1 cellular context compared by ENCODE assay signal in the genomic region with DNA sequence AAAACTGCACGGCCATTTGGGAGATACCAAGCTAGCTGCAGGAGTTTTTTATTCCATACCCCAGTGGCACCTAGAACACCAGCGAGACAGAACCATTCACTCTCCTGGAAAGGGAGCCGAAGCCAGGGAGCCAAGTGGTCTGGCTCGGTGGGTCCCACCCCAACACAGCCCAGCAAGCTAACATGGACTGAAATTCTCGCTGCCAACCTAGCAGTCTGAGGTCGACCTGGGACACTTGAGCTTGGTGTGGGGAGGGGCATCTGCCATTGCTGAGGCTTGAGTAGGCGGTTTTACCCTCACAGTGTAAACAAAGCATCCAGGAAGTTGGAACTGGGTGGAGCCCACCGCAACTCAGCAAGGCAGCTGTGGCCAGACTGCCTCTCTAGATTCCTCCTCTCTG.
TF ChIP-seq lines count a peak whose summit lies in the region.

No MANE protein-coding gene starts in this region.

TF ChIP-seq in HepG2, 621 proteins besides CTCF, POLR2A, EP300 and RAD21 (continued from another document and continues in another):
- TF ChIP-seq, protein P1, sequence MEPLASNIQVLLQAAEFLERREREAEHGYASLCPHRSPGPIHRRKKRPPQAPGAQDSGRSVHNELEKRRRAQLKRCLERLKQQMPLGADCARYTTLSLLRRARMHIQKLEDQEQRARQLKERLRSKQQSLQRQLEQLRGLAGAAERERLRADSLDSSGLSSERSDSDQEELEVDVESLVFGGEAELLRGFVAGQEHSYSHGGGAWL (CRISPR knock-in tag; IDR thresholded peaks at IDR 0.05): no peak
- TF ChIP-seq ELF1 (CRISPR knock-in tag; IDR thresholded peaks at IDR 0.05): peak; percentile 66
- TF ChIP-seq KDM5B (CRISPR knock-in tag; IDR thresholded peaks at IDR 0.05; ENCODE audit: borderline replicate concordance): peak; percentile 38; the same call in 1 of the 2 replicates
- TF ChIP-seq MTA3 (CRISPR knock-in tag; IDR thresholded peaks at IDR 0.05): no peak
- TF ChIP-seq NFATC3 (CRISPR knock-in tag; IDR thresholded peaks at IDR 0.05): no peak
- no peak for TF ChIP-seq NFE2L1 (CRISPR knock-in tag; IDR thresholded peaks at IDR 0.05; ENCODE audit: borderline replicate concordance)
- no peak for TF ChIP-seq ARNTL (CRISPR knock-in tag; IDR thresholded peaks at IDR 0.05)
- no peak for TF ChIP-seq GFI1 (CRISPR knock-in tag; IDR thresholded peaks at IDR 0.05; ENCODE audit: borderline replicate concordance)
- no peak for TF ChIP-seq HNRNPH1 (optimal IDR thresholded peaks at IDR 0.05; ENCODE audit: low read depth, low read length)
- no peak for TF ChIP-seq ZSCAN12 (CRISPR knock-in tag; IDR thresholded peaks at IDR 0.05)
- TF ChIP-seq ZBTB3 (CRISPR knock-in tag; IDR thresholded peaks at IDR 0.05; ENCODE audit: borderline replicate concordance, low read depth): no peak
- no peak for TF ChIP-seq CHD4 (IDR thresholded peaks at IDR 0.05; ENCODE audit: borderline replicate concordance, low read length)
- no peak for TF ChIP-seq PCBP2 (optimal IDR thresholded peaks at IDR 0.05; ENCODE audit: low read depth, low read length, poor library complexity, severe bottlenecking)
- TF ChIP-seq ZFX (CRISPR knock-in tag; IDR thresholded peaks at IDR 0.05; ENCODE audit: low read depth): no peak
- TF ChIP-seq, protein P2, sequence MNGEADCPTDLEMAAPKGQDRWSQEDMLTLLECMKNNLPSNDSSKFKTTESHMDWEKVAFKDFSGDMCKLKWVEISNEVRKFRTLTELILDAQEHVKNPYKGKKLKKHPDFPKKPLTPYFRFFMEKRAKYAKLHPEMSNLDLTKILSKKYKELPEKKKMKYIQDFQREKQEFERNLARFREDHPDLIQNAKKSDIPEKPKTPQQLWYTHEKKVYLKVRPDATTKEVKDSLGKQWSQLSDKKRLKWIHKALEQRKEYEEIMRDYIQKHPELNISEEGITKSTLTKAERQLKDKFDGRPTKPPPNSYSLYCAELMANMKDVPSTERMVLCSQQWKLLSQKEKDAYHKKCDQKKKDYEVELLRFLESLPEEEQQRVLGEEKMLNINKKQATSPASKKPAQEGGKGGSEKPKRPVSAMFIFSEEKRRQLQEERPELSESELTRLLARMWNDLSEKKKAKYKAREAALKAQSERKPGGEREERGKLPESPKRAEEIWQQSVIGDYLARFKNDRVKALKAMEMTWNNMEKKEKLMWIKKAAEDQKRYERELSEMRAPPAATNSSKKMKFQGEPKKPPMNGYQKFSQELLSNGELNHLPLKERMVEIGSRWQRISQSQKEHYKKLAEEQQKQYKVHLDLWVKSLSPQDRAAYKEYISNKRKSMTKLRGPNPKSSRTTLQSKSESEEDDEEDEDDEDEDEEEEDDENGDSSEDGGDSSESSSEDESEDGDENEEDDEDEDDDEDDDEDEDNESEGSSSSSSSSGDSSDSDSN (CRISPR knock-in tag; IDR thresholded peaks at IDR 0.05): no peak
- TF ChIP-seq PAX8 (CRISPR knock-in tag; IDR thresholded peaks at IDR 0.05; ENCODE audit: borderline replicate concordance): no peak
- TF ChIP-seq REPIN1 (CRISPR knock-in tag; IDR thresholded peaks at IDR 0.05; ENCODE audit: borderline replicate concordance, low read depth): no peak
- TF ChIP-seq, protein P3, sequence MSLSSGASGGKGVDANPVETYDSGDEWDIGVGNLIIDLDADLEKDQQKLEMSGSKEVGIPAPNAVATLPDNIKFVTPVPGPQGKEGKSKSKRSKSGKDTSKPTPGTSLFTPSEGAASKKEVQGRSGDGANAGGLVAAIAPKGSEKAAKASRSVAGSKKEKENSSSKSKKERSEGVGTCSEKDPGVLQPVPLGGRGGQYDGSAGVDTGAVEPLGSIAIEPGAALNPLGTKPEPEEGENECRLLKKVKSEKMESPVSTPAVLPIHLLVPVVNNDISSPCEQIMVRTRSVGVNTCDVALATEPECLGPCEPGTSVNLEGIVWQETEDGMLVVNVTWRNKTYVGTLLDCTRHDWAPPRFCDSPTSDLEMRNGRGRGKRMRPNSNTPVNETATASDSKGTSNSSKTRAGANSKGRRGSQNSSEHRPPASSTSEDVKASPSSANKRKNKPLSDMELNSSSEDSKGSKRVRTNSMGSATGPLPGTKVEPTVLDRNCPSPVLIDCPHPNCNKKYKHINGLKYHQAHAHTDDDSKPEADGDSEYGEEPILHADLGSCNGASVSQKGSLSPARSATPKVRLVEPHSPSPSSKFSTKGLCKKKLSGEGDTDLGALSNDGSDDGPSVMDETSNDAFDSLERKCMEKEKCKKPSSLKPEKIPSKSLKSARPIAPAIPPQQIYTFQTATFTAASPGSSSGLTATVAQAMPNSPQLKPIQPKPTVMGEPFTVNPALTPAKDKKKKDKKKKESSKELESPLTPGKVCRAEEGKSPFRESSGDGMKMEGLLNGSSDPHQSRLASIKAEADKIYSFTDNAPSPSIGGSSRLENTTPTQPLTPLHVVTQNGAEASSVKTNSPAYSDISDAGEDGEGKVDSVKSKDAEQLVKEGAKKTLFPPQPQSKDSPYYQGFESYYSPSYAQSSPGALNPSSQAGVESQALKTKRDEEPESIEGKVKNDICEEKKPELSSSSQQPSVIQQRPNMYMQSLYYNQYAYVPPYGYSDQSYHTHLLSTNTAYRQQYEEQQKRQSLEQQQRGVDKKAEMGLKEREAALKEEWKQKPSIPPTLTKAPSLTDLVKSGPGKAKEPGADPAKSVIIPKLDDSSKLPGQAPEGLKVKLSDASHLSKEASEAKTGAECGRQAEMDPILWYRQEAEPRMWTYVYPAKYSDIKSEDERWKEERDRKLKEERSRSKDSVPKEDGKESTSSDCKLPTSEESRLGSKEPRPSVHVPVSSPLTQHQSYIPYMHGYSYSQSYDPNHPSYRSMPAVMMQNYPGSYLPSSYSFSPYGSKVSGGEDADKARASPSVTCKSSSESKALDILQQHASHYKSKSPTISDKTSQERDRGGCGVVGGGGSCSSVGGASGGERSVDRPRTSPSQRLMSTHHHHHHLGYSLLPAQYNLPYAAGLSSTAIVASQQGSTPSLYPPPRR (CRISPR knock-in tag; IDR thresholded peaks at IDR 0.05; ENCODE audit: borderline replicate concordance): no peak
- TF ChIP-seq, protein P4, sequence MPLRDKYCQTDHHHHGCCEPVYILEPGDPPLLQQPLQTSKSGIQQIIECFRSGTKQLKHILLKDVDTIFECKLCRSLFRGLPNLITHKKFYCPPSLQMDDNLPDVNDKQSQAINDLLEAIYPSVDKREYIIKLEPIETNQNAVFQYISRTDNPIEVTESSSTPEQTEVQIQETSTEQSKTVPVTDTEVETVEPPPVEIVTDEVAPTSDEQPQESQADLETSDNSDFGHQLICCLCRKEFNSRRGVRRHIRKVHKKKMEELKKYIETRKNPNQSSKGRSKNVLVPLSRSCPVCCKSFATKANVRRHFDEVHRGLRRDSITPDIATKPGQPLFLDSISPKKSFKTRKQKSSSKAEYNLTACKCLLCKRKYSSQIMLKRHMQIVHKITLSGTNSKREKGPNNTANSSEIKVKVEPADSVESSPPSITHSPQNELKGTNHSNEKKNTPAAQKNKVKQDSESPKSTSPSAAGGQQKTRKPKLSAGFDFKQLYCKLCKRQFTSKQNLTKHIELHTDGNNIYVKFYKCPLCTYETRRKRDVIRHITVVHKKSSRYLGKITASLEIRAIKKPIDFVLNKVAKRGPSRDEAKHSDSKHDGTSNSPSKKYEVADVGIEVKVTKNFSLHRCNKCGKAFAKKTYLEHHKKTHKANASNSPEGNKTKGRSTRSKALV (CRISPR knock-in tag; IDR thresholded peaks at IDR 0.05): no peak
- TF ChIP-seq ZNF205 (CRISPR knock-in tag; IDR thresholded peaks at IDR 0.05): no peak
- no peak for TF ChIP-seq BHLHE40 (IDR thresholded peaks at IDR 0.05; ENCODE audit: low read length)
- TF ChIP-seq, protein P5, sequence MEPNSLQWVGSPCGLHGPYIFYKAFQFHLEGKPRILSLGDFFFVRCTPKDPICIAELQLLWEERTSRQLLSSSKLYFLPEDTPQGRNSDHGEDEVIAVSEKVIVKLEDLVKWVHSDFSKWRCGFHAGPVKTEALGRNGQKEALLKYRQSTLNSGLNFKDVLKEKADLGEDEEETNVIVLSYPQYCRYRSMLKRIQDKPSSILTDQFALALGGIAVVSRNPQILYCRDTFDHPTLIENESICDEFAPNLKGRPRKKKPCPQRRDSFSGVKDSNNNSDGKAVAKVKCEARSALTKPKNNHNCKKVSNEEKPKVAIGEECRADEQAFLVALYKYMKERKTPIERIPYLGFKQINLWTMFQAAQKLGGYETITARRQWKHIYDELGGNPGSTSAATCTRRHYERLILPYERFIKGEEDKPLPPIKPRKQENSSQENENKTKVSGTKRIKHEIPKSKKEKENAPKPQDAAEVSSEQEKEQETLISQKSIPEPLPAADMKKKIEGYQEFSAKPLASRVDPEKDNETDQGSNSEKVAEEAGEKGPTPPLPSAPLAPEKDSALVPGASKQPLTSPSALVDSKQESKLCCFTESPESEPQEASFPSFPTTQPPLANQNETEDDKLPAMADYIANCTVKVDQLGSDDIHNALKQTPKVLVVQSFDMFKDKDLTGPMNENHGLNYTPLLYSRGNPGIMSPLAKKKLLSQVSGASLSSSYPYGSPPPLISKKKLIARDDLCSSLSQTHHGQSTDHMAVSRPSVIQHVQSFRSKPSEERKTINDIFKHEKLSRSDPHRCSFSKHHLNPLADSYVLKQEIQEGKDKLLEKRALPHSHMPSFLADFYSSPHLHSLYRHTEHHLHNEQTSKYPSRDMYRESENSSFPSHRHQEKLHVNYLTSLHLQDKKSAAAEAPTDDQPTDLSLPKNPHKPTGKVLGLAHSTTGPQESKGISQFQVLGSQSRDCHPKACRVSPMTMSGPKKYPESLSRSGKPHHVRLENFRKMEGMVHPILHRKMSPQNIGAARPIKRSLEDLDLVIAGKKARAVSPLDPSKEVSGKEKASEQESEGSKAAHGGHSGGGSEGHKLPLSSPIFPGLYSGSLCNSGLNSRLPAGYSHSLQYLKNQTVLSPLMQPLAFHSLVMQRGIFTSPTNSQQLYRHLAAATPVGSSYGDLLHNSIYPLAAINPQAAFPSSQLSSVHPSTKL (CRISPR knock-in tag; IDR thresholded peaks at IDR 0.05): peak; percentile 11; the same call in 1 of the 2 replicates
- no peak for TF ChIP-seq ZNF644 (CRISPR knock-in tag; IDR thresholded peaks at IDR 0.05; ENCODE audit: low read depth)
- TF ChIP-seq MIER3 (CRISPR knock-in tag; IDR thresholded peaks at IDR 0.05; ENCODE audit: borderline replicate concordance): no peak
- no peak for TF ChIP-seq CCAR2 (optimal IDR thresholded peaks at IDR 0.05; ENCODE audit: low read depth, low read length)
- TF ChIP-seq ZNF253 (CRISPR knock-in tag; IDR thresholded peaks at IDR 0.05; ENCODE audit: borderline replicate concordance): no peak
- TF ChIP-seq ZNF550 (CRISPR knock-in tag; IDR thresholded peaks at IDR 0.05; ENCODE audit: borderline replicate concordance): no peak
- TF ChIP-seq, protein P6, sequence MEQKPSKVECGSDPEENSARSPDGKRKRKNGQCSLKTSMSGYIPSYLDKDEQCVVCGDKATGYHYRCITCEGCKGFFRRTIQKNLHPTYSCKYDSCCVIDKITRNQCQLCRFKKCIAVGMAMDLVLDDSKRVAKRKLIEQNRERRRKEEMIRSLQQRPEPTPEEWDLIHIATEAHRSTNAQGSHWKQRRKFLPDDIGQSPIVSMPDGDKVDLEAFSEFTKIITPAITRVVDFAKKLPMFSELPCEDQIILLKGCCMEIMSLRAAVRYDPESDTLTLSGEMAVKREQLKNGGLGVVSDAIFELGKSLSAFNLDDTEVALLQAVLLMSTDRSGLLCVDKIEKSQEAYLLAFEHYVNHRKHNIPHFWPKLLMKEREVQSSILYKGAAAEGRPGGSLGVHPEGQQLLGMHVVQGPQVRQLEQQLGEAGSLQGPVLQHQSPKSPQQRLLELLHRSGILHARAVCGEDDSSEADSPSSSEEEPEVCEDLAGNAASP (CRISPR knock-in tag; IDR thresholded peaks at IDR 0.05; ENCODE audit: borderline replicate concordance): peak; percentile 74; the same call in 1 of the 2 replicates
- no peak for TF ChIP-seq ZNF547 (CRISPR knock-in tag; IDR thresholded peaks at IDR 0.05)
- no peak for TF ChIP-seq SMYD3 (CRISPR knock-in tag; IDR thresholded peaks at IDR 0.05)
- TF ChIP-seq YY1 (IDR thresholded peaks at IDR 0.05; ENCODE audit: insufficient read depth, insufficient replicate concordance, low read depth, low read length): peak; percentile 20
- TF ChIP-seq, protein P7, sequence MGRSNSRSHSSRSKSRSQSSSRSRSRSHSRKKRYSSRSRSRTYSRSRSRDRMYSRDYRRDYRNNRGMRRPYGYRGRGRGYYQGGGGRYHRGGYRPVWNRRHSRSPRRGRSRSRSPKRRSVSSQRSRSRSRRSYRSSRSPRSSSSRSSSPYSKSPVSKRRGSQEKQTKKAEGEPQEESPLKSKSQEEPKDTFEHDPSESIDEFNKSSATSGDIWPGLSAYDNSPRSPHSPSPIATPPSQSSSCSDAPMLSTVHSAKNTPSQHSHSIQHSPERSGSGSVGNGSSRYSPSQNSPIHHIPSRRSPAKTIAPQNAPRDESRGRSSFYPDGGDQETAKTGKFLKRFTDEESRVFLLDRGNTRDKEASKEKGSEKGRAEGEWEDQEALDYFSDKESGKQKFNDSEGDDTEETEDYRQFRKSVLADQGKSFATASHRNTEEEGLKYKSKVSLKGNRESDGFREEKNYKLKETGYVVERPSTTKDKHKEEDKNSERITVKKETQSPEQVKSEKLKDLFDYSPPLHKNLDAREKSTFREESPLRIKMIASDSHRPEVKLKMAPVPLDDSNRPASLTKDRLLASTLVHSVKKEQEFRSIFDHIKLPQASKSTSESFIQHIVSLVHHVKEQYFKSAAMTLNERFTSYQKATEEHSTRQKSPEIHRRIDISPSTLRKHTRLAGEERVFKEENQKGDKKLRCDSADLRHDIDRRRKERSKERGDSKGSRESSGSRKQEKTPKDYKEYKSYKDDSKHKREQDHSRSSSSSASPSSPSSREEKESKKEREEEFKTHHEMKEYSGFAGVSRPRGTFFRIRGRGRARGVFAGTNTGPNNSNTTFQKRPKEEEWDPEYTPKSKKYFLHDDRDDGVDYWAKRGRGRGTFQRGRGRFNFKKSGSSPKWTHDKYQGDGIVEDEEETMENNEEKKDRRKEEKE (IDR thresholded peaks at IDR 0.05): no peak
- TF ChIP-seq SNAPC2 (CRISPR knock-in tag; IDR thresholded peaks at IDR 0.05): no peak
- TF ChIP-seq PCBP1 (IDR thresholded peaks at IDR 0.05; ENCODE audit: borderline replicate concordance, low read depth, low read length): no peak
- peak; percentile 39; the same call in 1 of the 2 replicates for TF ChIP-seq ELF3 (CRISPR knock-in tag; IDR thresholded peaks at IDR 0.05)
- TF ChIP-seq, protein P8, sequence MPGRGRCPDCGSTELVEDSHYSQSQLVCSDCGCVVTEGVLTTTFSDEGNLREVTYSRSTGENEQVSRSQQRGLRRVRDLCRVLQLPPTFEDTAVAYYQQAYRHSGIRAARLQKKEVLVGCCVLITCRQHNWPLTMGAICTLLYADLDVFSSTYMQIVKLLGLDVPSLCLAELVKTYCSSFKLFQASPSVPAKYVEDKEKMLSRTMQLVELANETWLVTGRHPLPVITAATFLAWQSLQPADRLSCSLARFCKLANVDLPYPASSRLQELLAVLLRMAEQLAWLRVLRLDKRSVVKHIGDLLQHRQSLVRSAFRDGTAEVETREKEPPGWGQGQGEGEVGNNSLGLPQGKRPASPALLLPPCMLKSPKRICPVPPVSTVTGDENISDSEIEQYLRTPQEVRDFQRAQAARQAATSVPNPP (CRISPR knock-in tag; IDR thresholded peaks at IDR 0.05): no peak
- peak; percentile 48; the same call in 1 of the 2 replicates for TF ChIP-seq KAT8 (CRISPR knock-in tag; IDR thresholded peaks at IDR 0.05)
- TF ChIP-seq ZNF451 (CRISPR knock-in tag; IDR thresholded peaks at IDR 0.05): no peak
